ENCODE assay signal across 8 cellular contexts in genomic region chr17:78378225-78379133, GRCh38. TPM values are rescaled to one million over a fixed set of nuclear protein-coding genes. Genes with fewer than 3 reads are reported as not detected.
A peak's percentile ranks its signal among the peaks of the same experiment; 100 is the strongest.
DNase-seq lines count a peak whose midpoint lies in the region; ATAC-seq and TF ChIP-seq lines count a peak whose summit lies in the region.

TSS of gene PGS1 (plus strand) at chr17:78378649. CDS start at chr17:78378666, 17 bp downstream.

- H3K4me3 ChIP-seq in ectodermal cell (ENCODE audit: insufficient read depth, low read depth, low read length) (peak within 1 kb of the TSS; percentile 97), lung (peak within 1 kb of the TSS; percentile 98)

- peaks cover 33% of the 10 kb centered on the region for H3K36me3 Mint-ChIP-seq in activated CD8-positive, alpha-beta T cell treated with anti-CD3 and anti-CD28 coated beads for 36 hours (ENCODE audit: low read depth)

- POLR2A ChIA-PET in GM10248 (lab: Yijun Ruan, JAX), result interaction anchor here (0.6 kb wide), 1 partner anchor 19 kb away, joined by 6 read pairs; the partner anchor contains the start of gene SOCS3
- POLR2A ChIA-PET in activated CD8-positive, alpha-beta T cell treated with anti-CD3 and anti-CD28 coated beads for 36 hours (lab: Charles Lee), result interaction anchor here (0.9 to 1.8 kb wide), 5 partner anchors 10 to 19 kb away, joined by 3 to 8 read pairs (median 5); no protein-coding TSS in a partner anchor

- H3K4me3 Mint-ChIP-seq in activated CD8-positive, alpha-beta T cell treated with anti-CD3 and anti-CD28 coated beads for 36 hours, result peak within 1 kb of the TSS; percentile 98

- H3K36me3 ChIP-seq in ectodermal cell (ENCODE audit: control insufficient read depth, insufficient read depth, low read length) (no peaks in the 10 kb centered on the region), lung (ENCODE audit: control insufficient read depth in 2 of 2, insufficient read depth in 2 of 2, low read length in 2 of 2) (no peaks in the 10 kb centered on the region)

- peak within 1 kb of the TSS; percentile 39 for H3K27ac ChIP-seq in ectodermal cell (ENCODE audit: insufficient read depth, low read depth, low read length, poor library complexity, severe bottlenecking)
- peak within 1 kb of the TSS; percentile 87 to 100 for H3K27ac ChIP-seq in lung (ENCODE audit: low read depth in 1 of 2, low read length in 1 of 2)

- CTCF ChIA-PET in GM10248 (lab: Yijun Ruan, JAX), result interaction anchor here (1.0 to 6.6 kb wide), 5 partner anchors 14 to 43 kb away, joined by 3 to 47 read pairs (median 17); partner anchors contain the start of gene SOCS3
- CTCF ChIA-PET in activated CD8-positive, alpha-beta T cell treated with anti-CD3 and anti-CD28 coated beads for 36 hours (lab: Charles Lee), result interaction anchor here (1.0 to 4.8 kb wide), 3 partner anchors 12 to 44 kb away, joined by 3 to 27 read pairs (median 10); partner anchors contain the start of gene SOCS3

- TF ChIP-seq CTCF in GM10248 (IDR thresholded peaks at IDR 0.05; ENCODE audit: control extremely low read depth, extremely low read depth, low read depth, missing control alignments), result no peak
- no peak for TF ChIP-seq CTCF in activated CD8-positive, alpha-beta T cell treated with anti-CD3 and anti-CD28 coated beads for 36 hours (IDR thresholded peaks at IDR 0.05)
- TF ChIP-seq CTCF in lung (IDR thresholded peaks at IDR 0.05; ENCODE audit: control extremely low read depth, extremely low read depth), result no peak

- intact Hi-C loops in activated CD8-positive, alpha-beta T cell treated with anti-CD3 and anti-CD28 coated beads for 36 hours (cut with micrococcal nuclease), result no loop called here

- no peaks in the 10 kb centered on the region for H3K27me3 Mint-ChIP-seq in activated CD8-positive, alpha-beta T cell treated with anti-CD3 and anti-CD28 coated beads for 36 hours

- H3K9me3 Mint-ChIP-seq in activated CD8-positive, alpha-beta T cell treated with anti-CD3 and anti-CD28 coated beads for 36 hours, result no peaks in the 10 kb centered on the region

- H3K27ac Mint-ChIP-seq in activated CD8-positive, alpha-beta T cell treated with anti-CD3 and anti-CD28 coated beads for 36 hours, result peak within 1 kb of the TSS; percentile 94

- H3K4me1 ChIP-seq in ectodermal cell (ENCODE audit: control insufficient read depth, insufficient read depth, low read length), result peaks cover 33% of the 10 kb centered on the region
- H3K4me1 ChIP-seq in lung (ENCODE audit: control insufficient read depth in 2 of 2, insufficient read depth in 2 of 2, low read length in 2 of 2), result peaks cover 6 to 26% of the 10 kb centered on the region in 2 donors

- H3K4me1 Mint-ChIP-seq in activated CD8-positive, alpha-beta T cell treated with anti-CD3 and anti-CD28 coated beads for 36 hours (ENCODE audit: low read depth), result peaks cover 46% of the 10 kb centered on the region

- peak; percentile 67 for ATAC-seq in HG02870 (IDR thresholded peaks at IDR 0.05; ENCODE audit: unreplicated experiment)
- peak; percentile 40 for ATAC-seq in activated CD8-positive, alpha-beta T cell treated with anti-CD3 and anti-CD28 coated beads for 36 hours
- peak; percentile 58 for ATAC-seq in lung (ENCODE audit: insufficient read depth, low FRiP score)
- ATAC-seq in GM19463 (IDR thresholded peaks at IDR 0.05; ENCODE audit: unreplicated experiment), result no peak

- DNase-seq in GM10248 (ENCODE audit: extremely low spot score), result peak; percentile 86
- DNase-seq in NCI-H526 treated with DMSO at 0.1 percent for 48 hours (lab: John Stamatoyannopoulos, UW), result peak; percentile 31
- DNase-seq in activated CD8-positive, alpha-beta T cell treated with anti-CD3 and anti-CD28 coated beads for 36 hours, result peak; percentile 86
- DNase-seq in lung (ENCODE audit: low spot score), result peak; percentile 84
- peak; percentile 62 to 78 (median 74) for DNase-seq in stimulated activated CD4-positive, alpha-beta T cell treated with anti-CD3 and anti-CD28 coated beads, TNF-alpha, amount 100 ng/mL, for 48 hours (ENCODE audit: low read depth in 3 of 3)

- H3K9me3 ChIP-seq in ectodermal cell (ENCODE audit: control insufficient read depth, low read length) (no peaks in the 10 kb centered on the region), lung (ENCODE audit: control insufficient read depth in 2 of 2, insufficient read depth in 1 of 2, low read length in 1 of 2) (no peaks in the 10 kb centered on the region)

- H3K27me3 ChIP-seq in ectodermal cell (ENCODE audit: control insufficient read depth, insufficient read depth, low read length, poor library complexity, severe bottlenecking) (no peaks in the 10 kb centered on the region), lung (ENCODE audit: control insufficient read depth, insufficient read depth) (no peaks in the 10 kb centered on the region)

- 9% methylated on average over 89 of the region's 89 CpGs for WGBS in ectodermal cell, 2 experiments
- 2% methylated on average over 86 to 89 of the region's 89 CpGs for WGBS in lung, 2 donors

RNA-seq across cellular contexts. Expression of gene PGS1, which starts in this region (rescaled TPM):
- total RNA-seq in activated CD8-positive, alpha-beta T cell treated with anti-CD3 and anti-CD28 coated beads for 36 hours, result 10 to 100 TPM; 42.1 to 43.3 TPM
- polyA plus RNA-seq in ectodermal cell (2013, experiment 1 of 4), result 52.4 TPM
- 50.4 TPM for polyA plus RNA-seq in ectodermal cell (2013, experiment 2 of 4)
- 33.8 TPM for polyA plus RNA-seq in ectodermal cell (2013, experiment 3 of 4)
- 36.0 TPM for polyA plus RNA-seq in ectodermal cell (2013, experiment 4 of 4)
- 100 to 1,000 TPM in 1 of 2 donors, 10 to 100 TPM in 1; 90.6 to 104 TPM for total RNA-seq in lung
- polyA plus RNA-seq in lung, result 10 to 100 TPM; 44.9 to 98.0 TPM

Comparison
In these comparisons a context has a peak if more than half of its experiments do, and no peak if none do; other contexts are left out.
1. DNase-seq: peak in every context shown above with its lines; median percentile 86 in GM10248; 86 in activated CD8-positive, alpha-beta T cell treated with anti-CD3 and anti-CD28 coated beads for 36 hours; 84 in lung; 74 in stimulated activated CD4-positive, alpha-beta T cell treated with anti-CD3 and anti-CD28 coated beads, TNF-alpha, amount 100 ng/mL, for 48 hours; 31 in NCI-H526 treated with DMSO at 0.1 percent for 48 hours.